In the genomic region with DNA sequence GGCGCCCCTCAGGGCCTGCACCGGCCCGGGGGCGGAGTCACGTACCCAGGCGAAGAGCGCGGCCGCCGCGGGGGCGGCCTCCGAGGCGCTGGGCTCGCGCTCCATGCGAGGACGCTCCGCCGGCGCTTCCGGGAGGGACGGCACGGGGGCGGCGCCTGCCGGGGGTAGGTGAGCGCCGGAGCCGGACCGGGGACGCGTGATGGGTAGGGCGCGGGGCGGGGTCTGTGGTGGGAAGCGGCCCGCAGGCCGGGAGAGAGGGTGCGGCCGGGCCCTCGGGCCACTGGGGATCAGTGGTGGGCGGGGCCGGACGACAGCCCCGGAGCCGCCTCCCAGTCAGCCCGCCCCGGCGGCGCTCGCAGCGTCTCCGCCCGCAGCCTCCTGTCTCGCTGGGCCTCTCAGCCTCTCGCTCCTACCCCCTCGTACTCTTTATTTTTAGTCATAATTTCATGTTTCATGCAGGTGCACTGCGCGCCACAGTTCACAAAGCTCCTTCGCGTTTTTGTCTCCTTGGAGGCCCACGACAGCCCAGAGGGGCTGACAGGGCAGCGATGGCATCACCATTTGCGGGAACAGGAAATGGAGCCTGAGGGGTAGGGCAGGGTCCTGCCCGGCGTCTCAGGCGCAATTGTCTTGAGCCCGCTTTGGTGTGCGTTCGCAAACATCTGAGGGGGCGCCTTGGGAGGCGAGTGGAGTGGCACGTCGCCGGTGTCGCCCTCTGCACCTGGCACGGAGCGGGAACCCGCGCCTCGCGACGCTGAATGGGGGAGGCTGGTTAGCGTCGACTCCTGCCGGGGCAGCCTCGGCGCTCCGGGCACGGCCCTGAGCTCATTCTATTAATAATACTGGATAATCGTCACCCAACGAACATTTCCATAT, we compare ENCODE assay signal across 8 cellular contexts. TPM values are rescaled to one million over a fixed set of nuclear protein-coding genes. Genes with fewer than 3 reads are reported as not detected.
DNase-seq lines count a peak whose midpoint lies in the region; TF ChIP-seq lines count a peak whose summit lies in the region.

A gene (minus strand): TSS at position 142 of the 876 bp plus-strand sequence. CDS start 37 bp downstream, at position 105.

- TF ChIP-seq CTCF in LNCaP clone FGC (IDR thresholded peaks at IDR 0.05; ENCODE audit: control insufficient read depth, extremely low read depth, insufficient read depth) (0 out of 2 replicates have a peak, but pooled peaks have one; percentile 2), nephron (IDR thresholded peaks at IDR 0.05; ENCODE audit: unreplicated experiment in 3 of 3) (peak in 1 of 3 experiments; percentile 14)

- H3K4me1 Mint-ChIP-seq in nephron = peaks cover 13% of the 10 kb centered on the region
- peaks cover 42% of the 10 kb centered on the region for H3K4me1 Mint-ChIP-seq in stimulated activated naive CD8-positive, alpha-beta T cell treated with anti-CD3 and anti-CD28 coated beads, Interleukin-15, Interleukin-2, amounts not matched to agents 100 ng/mL and 50 ng/mL, for 24 hours (ENCODE audit: low read depth)

- H3K9me3 Mint-ChIP-seq in nephron = no peaks in the 10 kb centered on the region
- H3K9me3 Mint-ChIP-seq in stimulated activated naive CD8-positive, alpha-beta T cell treated with anti-CD3 and anti-CD28 coated beads, Interleukin-15, Interleukin-2, amounts not matched to agents 100 ng/mL and 50 ng/mL, for 24 hours = no peaks in the 10 kb centered on the region

- peaks cover 25% of the 10 kb centered on the region for H3K27me3 Mint-ChIP-seq in nephron (ENCODE audit: low read depth)
- H3K27me3 Mint-ChIP-seq in stimulated activated naive CD8-positive, alpha-beta T cell treated with anti-CD3 and anti-CD28 coated beads, Interleukin-15, Interleukin-2, amounts not matched to agents 100 ng/mL and 50 ng/mL, for 24 hours = no peaks in the 10 kb centered on the region

- peak within 1 kb of the TSS; percentile 95 to 99 (median 96) for H3K4me3 Mint-ChIP-seq in nephron
- peak within 1 kb of the TSS; percentile 92 for H3K4me3 Mint-ChIP-seq in stimulated activated naive CD8-positive, alpha-beta T cell treated with anti-CD3 and anti-CD28 coated beads, Interleukin-15, Interleukin-2, amounts not matched to agents 100 ng/mL and 50 ng/mL, for 24 hours

- no peaks in the 10 kb centered on the region for H3K36me3 Mint-ChIP-seq in nephron (ENCODE audit: low read depth)
- H3K36me3 Mint-ChIP-seq in stimulated activated naive CD8-positive, alpha-beta T cell treated with anti-CD3 and anti-CD28 coated beads, Interleukin-15, Interleukin-2, amounts not matched to agents 100 ng/mL and 50 ng/mL, for 24 hours (ENCODE audit: low read depth) = no peaks in the 10 kb centered on the region

- DNase-seq in EH (ENCODE audit: low read depth) (peak; percentile 91), H4 (ENCODE audit: low spot score) (peak; percentile 89), LNCaP clone FGC (ENCODE audit: low read depth) (peak; percentile 69), RPMI8226 (peak; percentile 91), fibroblast of peridontal ligament (ENCODE audit: extremely low read depth) (peak; percentile 67)
- peak; percentile 88 to 90 for DNase-seq in activated T-helper 1 cell treated with anti-CD3 and anti-CD28 coated beads, Interleukin-2, amount 50 U/mL, for 16 hours (ENCODE audit: low read depth in 1 of 2, low spot score in 1 of 2)

- peak within 1 kb of the TSS; percentile 32 to 87 (median 61) for H3K27ac Mint-ChIP-seq in nephron
- peak within 1 kb of the TSS; percentile 93 for H3K27ac Mint-ChIP-seq in stimulated activated naive CD8-positive, alpha-beta T cell treated with anti-CD3 and anti-CD28 coated beads, Interleukin-15, Interleukin-2, amounts not matched to agents 100 ng/mL and 50 ng/mL, for 24 hours

- H3K4me3 ChIP-seq in LNCaP clone FGC (ENCODE audit: low read depth, low read length) = peak within 1 kb of the TSS; percentile 80

RNA-seq across cellular contexts. Expression of the gene that starts here (rescaled TPM):
- 42.8 and 46.7 TPM in 2 replicates for total RNA-seq in H4 (2014; rRNA removed; shearing (Covaris generic))

Comparison
In these comparisons a context has a peak if more than half of its experiments do, and no peak if none do; other contexts are left out.
1. Peak in every context shown above with its lines: DNase-seq and H3K4me3 ChIP-seq.